Comparison of ENCODE assay signal across 7 cellular contexts in genomic region chrX:125926295-125926694, GRCh38.
"Had no signal": no experiment of that assay in that cellular context is flagged by ENCODE, and none has a peak within 500 bp of the region (broad histone marks: within the 10 kb centered on the region; RNA-seq: fewer than 3 reads in every experiment).

No MANE protein-coding gene starts in this region.

- DNase-seq: H7, HFFc6, KG1 had no signal

- H3K4me2 ChIP-seq: GM23338 had no signal

- H3K36me3 ChIP-seq: HAP-1 had no signal

- H3K4me3 ChIP-seq: GM23338, HAP-1 had no signal

- H2AFZ ChIP-seq: GM23338 had no signal

- H3K4me1 ChIP-seq: HAP-1 had no signal

- H3K9me3 ChIP-seq: HAP-1 had no signal

- ATAC-seq: GM23338, HCT116 had no signal

- H3K27ac ChIP-seq: HL-60 had no signal
